Comparison of ENCODE assay signal across 8 cellular contexts in genomic region chr10:52314822-52315552, GRCh38. TPM values are rescaled to one million over a fixed set of nuclear protein-coding genes. Genes with fewer than 3 reads are reported as not detected.
DNase-seq lines count a peak whose midpoint lies in the region; ATAC-seq lines count a peak whose summit lies in the region.

No MANE protein-coding gene starts in this region.

- no peak overlapping the region for H3K27ac ChIP-seq in esophagus (ENCODE audit: low read depth in 2 of 2, low read length in 1 of 2)

- H3K9me3 Mint-ChIP-seq in natural killer cell treated with Interleukin-12 subunit alpha and Interleukin-12 subunit beta and Interleukin-15 and Interleukin-18, amount 100 ng/mL, for 72 hours: no peaks in the 10 kb centered on the region

- H3K27ac Mint-ChIP-seq in natural killer cell treated with Interleukin-12 subunit alpha and Interleukin-12 subunit beta and Interleukin-15 and Interleukin-18, amount 100 ng/mL, for 72 hours: no peak overlapping the region

- H3K27me3 Mint-ChIP-seq in natural killer cell treated with Interleukin-12 subunit alpha and Interleukin-12 subunit beta and Interleukin-15 and Interleukin-18, amount 100 ng/mL, for 72 hours: peaks cover 38 to 55% of the 10 kb centered on the region in 2 donors

- H3K4me3 ChIP-seq in esophagus (ENCODE audit: low read depth in 1 of 2, low read length in 2 of 2): peak overlapping the region; percentile 41 to 53

- peak overlapping the region; percentile 73 for H3K4me3 Mint-ChIP-seq in natural killer cell treated with Interleukin-12 subunit alpha and Interleukin-12 subunit beta and Interleukin-15 and Interleukin-18, amount 100 ng/mL, for 72 hours

- DNase-seq in AG20443 (ENCODE audit: low spot score): peak; percentile 33
- peak; percentile 56 for DNase-seq in M059J (ENCODE audit: low read depth)
- no peak for DNase-seq in natural killer cell treated with Interleukin-12 subunit alpha and Interleukin-12 subunit beta and Interleukin-15 and Interleukin-18, amount 100 ng/mL, for 72 hours (ENCODE audit: low spot score)
- DNase-seq in epidermal melanocyte (ENCODE audit: insufficient read length, low spot score): no peak
- no peak for DNase-seq in NCI-H2029 (lab: John Stamatoyannopoulos, UW)
- DNase-seq in HK-2 (ENCODE audit: unreplicated experiment): no peak

- peaks cover 0 to 4% of the 10 kb centered on the region in 2 donors for H3K9me3 ChIP-seq in esophagus (ENCODE audit: control insufficient read depth in 2 of 2, insufficient read depth in 1 of 2, low read depth in 1 of 2, low read length in 1 of 2)

- WGBS in esophagus, 2 donors: 7 to 12% methylated on average over 36 of the region's 36 CpGs

- peaks cover 4% of the 10 kb centered on the region for H3K36me3 Mint-ChIP-seq in natural killer cell treated with Interleukin-12 subunit alpha and Interleukin-12 subunit beta and Interleukin-15 and Interleukin-18, amount 100 ng/mL, for 72 hours

- H3K27me3 ChIP-seq in esophagus (ENCODE audit: control insufficient read depth in 1 of 2, insufficient read depth in 2 of 2, low read length in 2 of 2): no peaks in the 10 kb centered on the region

- H3K36me3 ChIP-seq in esophagus (ENCODE audit: control insufficient read depth in 2 of 2, insufficient read depth in 2 of 2, low read length in 1 of 2): no peaks in the 10 kb centered on the region

- no peak for ATAC-seq in natural killer cell treated with Interleukin-12 subunit alpha and Interleukin-12 subunit beta and Interleukin-15 and Interleukin-18, amount 100 ng/mL, for 72 hours
- ATAC-seq in GM18517 (IDR thresholded peaks at IDR 0.05; ENCODE audit: unreplicated experiment): no peak

- H3K4me1 Mint-ChIP-seq in natural killer cell treated with Interleukin-12 subunit alpha and Interleukin-12 subunit beta and Interleukin-15 and Interleukin-18, amount 100 ng/mL, for 72 hours (ENCODE audit: low read depth in 2 of 2): peaks cover 14% of the 10 kb centered on the region in 2 donors

- peaks cover 0 to 5% of the 10 kb centered on the region in 2 donors for H3K4me1 ChIP-seq in esophagus (ENCODE audit: control insufficient read depth in 2 of 2, insufficient read depth in 2 of 2, low read length in 1 of 2)

RNA-seq across cellular contexts. Expression of gene DKK1, which starts 0.9 kb away (rescaled TPM):
- 355 and 363 TPM in 2 replicates for total RNA-seq in M059J (2014; rRNA removed; shearing (Covaris generic))
- polyA plus RNA-seq in esophagus: 10 to 100 TPM in 1 of 2 donors, under 1 TPM in 1; 0.41 to 10.0 TPM
- not detected for total RNA-seq in natural killer cell treated with Interleukin-12 subunit alpha and Interleukin-12 subunit beta and Interleukin-15 and Interleukin-18, amount 100 ng/mL, for 72 hours

Comparison
In these comparisons a context has a peak if more than half of its experiments do, and no peak if none do; other contexts are left out.
1. DNase-seq: peak in AG20443 (single experiment) and M059J (single experiment); none in natural killer cell treated with Interleukin-12 subunit alpha and Interleukin-12 subunit beta and Interleukin-15 and Interleukin-18, amount 100 ng/mL, for 72 hours (single experiment), epidermal melanocyte (single experiment), NCI-H2029 (single experiment) and HK-2 (single experiment).
2. RNA of gene DKK1, which starts 0.9 kb away (total RNA-seq): 355 to 363 TPM in M059J; not detected in natural killer cell treated with Interleukin-12 subunit alpha and Interleukin-12 subunit beta and Interleukin-15 and Interleukin-18, amount 100 ng/mL, for 72 hours; every median in the first group is over 100 times any median in the second.